Comparison of ENCODE assay signal across 15 cellular contexts in the genomic region with DNA sequence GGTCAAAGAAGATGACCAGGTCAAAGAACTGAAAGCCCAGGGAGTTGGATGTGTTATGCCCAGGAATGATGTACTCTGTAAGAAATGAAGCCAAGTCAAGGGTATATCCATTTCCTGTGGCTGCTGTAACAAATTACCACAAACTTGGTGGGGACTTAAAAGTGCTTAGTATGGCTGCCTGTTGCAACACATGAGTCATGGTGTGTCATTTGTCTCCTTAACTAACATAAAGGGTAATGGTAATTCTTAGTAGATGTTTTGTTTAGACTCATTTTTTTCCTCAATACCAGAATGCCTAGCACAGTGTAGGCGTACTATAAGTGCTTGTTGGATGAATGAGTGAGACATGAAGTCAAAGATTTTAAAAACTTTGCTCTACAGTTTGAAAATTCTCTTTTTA. TPM values are rescaled to one million over a fixed set of nuclear protein-coding genes. Genes with fewer than 3 reads are reported as not detected.
DNase-seq lines count a peak whose midpoint lies in the region; ATAC-seq and TF ChIP-seq lines count a peak whose summit lies in the region.
"Had no signal": no experiment of that assay in that cellular context is flagged by ENCODE, and none has a peak within 500 bp of the region (broad histone marks: within the 10 kb centered on the region; RNA-seq: fewer than 3 reads in every experiment).

No MANE protein-coding gene starts in this region.

- DNase-seq in HPDE6-E6E7 (ENCODE audit: extremely low spot score) (peak; percentile 19), iris pigment epithelial cell (ENCODE audit: low read depth) (peak; percentile 91), HuH-7.5 (ENCODE audit: low spot score) (no peak), NCI-H510A treated with DMSO at 0.1 percent for 48 hours (lab: John Stamatoyannopoulos, UW) (no peak), osteoblast (ENCODE audit: insufficient read length, low spot score, missing footprints) (no peak)
- DNase-seq: GOT3; hippocampal formation; naive thymus-derived CD4-positive, alpha-beta T cell; NCI-H1694; SHP77; stimulated activated naive CD4-positive, alpha-beta T cell treated with Interleukin-2 at 50 U/mL for 16 hours had no signal

- peak; percentile 93 for ATAC-seq in activated T-helper 17 cell treated with anti-CD3 and anti-CD28 coated beads, Interleukin-2, amount 50 U/mL, for 72 hours (replicated peaks)
- ATAC-seq in HG02571 (IDR thresholded peaks at IDR 0.05; ENCODE audit: unreplicated experiment): no peak
- ATAC-seq: naive thymus-derived CD4-positive, alpha-beta T cell had no signal

- no peak overlapping the region for H3K4me3 ChIP-seq in BLaER1 treated with 17β-estradiol and CSF1 and Interleukin-3, amounts not matched to agents 10 nM and 100 nM
- no peak overlapping the region for H3K4me3 ChIP-seq in osteoblast (ENCODE audit: insufficient read depth, low read length)

- H3K4me1 Mint-ChIP-seq in activated T-helper 17 cell treated with anti-CD3 and anti-CD28 coated beads, Interleukin-2, amount 50 U/mL, for 72 hours: no peaks in the 10 kb centered on the region
- H3K4me1 Mint-ChIP-seq: naive thymus-derived CD4-positive, alpha-beta T cell had no signal

- no peaks in the 10 kb centered on the region for H3K9me3 Mint-ChIP-seq in activated T-helper 17 cell treated with anti-CD3 and anti-CD28 coated beads, Interleukin-2, amount 50 U/mL, for 72 hours

- no peaks in the 10 kb centered on the region for H3K27me3 Mint-ChIP-seq in activated T-helper 17 cell treated with anti-CD3 and anti-CD28 coated beads, Interleukin-2, amount 50 U/mL, for 72 hours

- H3K4me2 ChIP-seq in BLaER1 treated with 17β-estradiol and CSF1 and Interleukin-3, amounts not matched to agents 10 nM and 100 nM: peak overlapping the region in 7 of 11 experiments; percentile 5 to 70 (median 53); a peak in 12 of 22 replicates
- no peak overlapping the region for H3K4me2 ChIP-seq in osteoblast (ENCODE audit: insufficient read depth, low read length)

- no peaks in the 10 kb centered on the region for H3K27me3 ChIP-seq in BLaER1 treated with 17β-estradiol and CSF1 and Interleukin-3, amounts not matched to agents 10 nM and 100 nM
- no peaks in the 10 kb centered on the region for H3K27me3 ChIP-seq in osteoblast (ENCODE audit: insufficient read depth, low read length)

- H3K4me1 ChIP-seq in BLaER1 treated with 17β-estradiol and CSF1 and Interleukin-3, amounts not matched to agents 10 nM and 100 nM: peaks cover 0 to 23% (median 10%) of the 10 kb centered on the region in 10 experiments; a peak in 11 of 20 replicates
- H3K4me1 ChIP-seq in osteoblast (ENCODE audit: insufficient read depth, low read length): peaks cover 5% of the 10 kb centered on the region

- H3K27ac Mint-ChIP-seq in activated T-helper 17 cell treated with anti-CD3 and anti-CD28 coated beads, Interleukin-2, amount 50 U/mL, for 72 hours: no peak overlapping the region
- H3K27ac Mint-ChIP-seq: naive thymus-derived CD4-positive, alpha-beta T cell had no signal

- H3K4me3 Mint-ChIP-seq in activated T-helper 17 cell treated with anti-CD3 and anti-CD28 coated beads, Interleukin-2, amount 50 U/mL, for 72 hours: no peak overlapping the region
- H3K4me3 Mint-ChIP-seq: naive thymus-derived CD4-positive, alpha-beta T cell had no signal

- H3K36me3 Mint-ChIP-seq in activated T-helper 17 cell treated with anti-CD3 and anti-CD28 coated beads, Interleukin-2, amount 50 U/mL, for 72 hours (ENCODE audit: low read depth): no peaks in the 10 kb centered on the region
- H3K36me3 Mint-ChIP-seq: naive thymus-derived CD4-positive, alpha-beta T cell had no signal

- H2AFZ ChIP-seq in osteoblast (ENCODE audit: low read length): no peak overlapping the region

- peak overlapping the region in 5 of 11 experiments; percentile 7 to 74 (median 52); a peak in 8 of 22 replicates for H3K27ac ChIP-seq in BLaER1 treated with 17β-estradiol and CSF1 and Interleukin-3, amounts not matched to agents 10 nM and 100 nM
- H3K27ac ChIP-seq in osteoblast (ENCODE audit: low read depth, low read length): no peak overlapping the region

- H3K9ac ChIP-seq in BLaER1 treated with 17β-estradiol and CSF1 and Interleukin-3, amounts not matched to agents 10 nM and 100 nM: no peak overlapping the region

- no peaks in the 10 kb centered on the region for H3K36me3 ChIP-seq in BLaER1 treated with 17β-estradiol and CSF1 and Interleukin-3, amounts not matched to agents 10 nM and 100 nM
- no peaks in the 10 kb centered on the region for H3K36me3 ChIP-seq in osteoblast (ENCODE audit: insufficient read depth, low read length)

- H3K79me2 ChIP-seq in osteoblast (ENCODE audit: insufficient read depth, low read length): no peaks in the 10 kb centered on the region

- peaks cover 0 to 6% (median 4%) of the 10 kb centered on the region in 11 experiments; a peak in 7 of 22 replicates for H3K9me3 ChIP-seq in BLaER1 treated with 17β-estradiol and CSF1 and Interleukin-3, amounts not matched to agents 10 nM and 100 nM (replicated peaks in 1 of 11)
- H3K9me3 ChIP-seq in osteoblast (ENCODE audit: low read depth, low read length): no peaks in the 10 kb centered on the region

- no peak for TF ChIP-seq CTCF in osteoblast (IDR thresholded peaks at IDR 0.05; ENCODE audit: extremely low read depth, low read depth, low read length)

- H4K20me1 ChIP-seq in BLaER1 treated with 17β-estradiol and CSF1 and Interleukin-3, amounts not matched to agents 10 nM and 100 nM: no peaks in the 10 kb centered on the region
- no peaks in the 10 kb centered on the region for H4K20me1 ChIP-seq in osteoblast (ENCODE audit: insufficient read depth, low read length)

RNA-seq across cellular contexts. Expression of a gene that starts 45.7 kb away (rescaled TPM):
- under 1 TPM; 0.06 to 0.26 TPM for total RNA-seq in activated T-helper 17 cell treated with anti-CD3 and anti-CD28 coated beads, Interleukin-2, amount 50 U/mL, for 72 hours
- under 0.01 TPM in 2 replicates for total RNA-seq in osteoblast
- total RNA-seq: activated CD8-positive, alpha-beta memory T cell treated with anti-CD3 and anti-CD28 coated beads for 36 hours had no signal

Comparison
In these comparisons a context has a peak if more than half of its experiments do, and no peak if none do; other contexts are left out.
1. DNase-seq: peak in HPDE6-E6E7 (single experiment) and iris pigment epithelial cell (single experiment); none in HuH-7.5 (single experiment), NCI-H510A treated with DMSO at 0.1 percent for 48 hours (single experiment) and osteoblast (single experiment).